15 cellular contexts compared by ENCODE assay signal in genomic region chr19:8456064-8456463, GRCh38. TPM values are rescaled to one million over a fixed set of nuclear protein-coding genes. Genes with fewer than 3 reads are reported as not detected.
DNase-seq lines count a peak whose midpoint lies in the region; ATAC-seq, FAIRE-seq and TF ChIP-seq lines count a peak whose summit lies in the region.
"Had no signal": no experiment of that assay in that cellular context is flagged by ENCODE, and none has a peak within 500 bp of the region (broad histone marks: within the 10 kb centered on the region; RNA-seq: fewer than 3 reads in every experiment).

No MANE protein-coding gene starts in this region.

- POLR2A ChIA-PET in activated CD8-positive, alpha-beta T cell treated with anti-CD3 and anti-CD28 coated beads for 36 hours (lab: Charles Lee) = interaction anchor here (1.0 to 3.5 kb wide), 2 partner anchors 10 to 85 kb away, joined by 3 to 12 read pairs; no protein-coding TSS in a partner anchor
- POLR2A ChIA-PET in activated CD8-positive, alpha-beta T cell treated with anti-CD3 and anti-CD28 coated beads, Interleukin-2, amount 10 ng/mL, durations not matched to agents 7 days and 5 days (lab: Charles Lee) = no interaction called here

- no peak overlapping the region for H3K27ac ChIP-seq in heart left ventricle
- H3K27ac ChIP-seq: right lobe of liver, SJSA1 had no signal

- CTCF ChIA-PET in activated CD8-positive, alpha-beta T cell treated with anti-CD3 and anti-CD28 coated beads for 36 hours (lab: Charles Lee) = interaction anchor here (1.0 to 3.3 kb wide), 3 partner anchors 10 to 43 kb away, joined by 3 to 12 read pairs (median 5); partner anchors contain the start of gene MARCHF2
- CTCF ChIA-PET in activated CD8-positive, alpha-beta T cell treated with anti-CD3 and anti-CD28 coated beads, Interleukin-2, amount 10 ng/mL, durations not matched to agents 7 days and 5 days (lab: Charles Lee) = interaction anchor here (1.0 to 1.1 kb wide), 2 partner anchors 10 to 31 kb away, joined by 3 read pairs; no protein-coding TSS in a partner anchor

- no peak for TF ChIP-seq POLR2A in heart left ventricle (IDR thresholded peaks at IDR 0.05)

- H3K36me3 Mint-ChIP-seq in activated CD8-positive, alpha-beta T cell treated with anti-CD3 and anti-CD28 coated beads for 36 hours (ENCODE audit: low read depth) = peaks cover 60% of the 10 kb centered on the region
- H3K36me3 Mint-ChIP-seq in activated CD8-positive, alpha-beta T cell treated with anti-CD3 and anti-CD28 coated beads, Interleukin-2, amount 10 ng/mL, durations not matched to agents 7 days and 5 days (ENCODE audit: low read depth) = peaks cover 67% of the 10 kb centered on the region
- H3K36me3 Mint-ChIP-seq in activated T-helper 1 cell treated with anti-CD3 and anti-CD28 coated beads, Interleukin-12 subunit alpha, Interleukin-12 subunit beta, Interleukin-2, Interleukin-4 antibody, amounts not matched to agents 30 ng/mL and 10 ng/mL and 1 ng/mL, durations not matched to agents 14 hours and 24 hours and 36 hours (ENCODE audit: low read depth) = peaks cover 44% of the 10 kb centered on the region

- ATAC-seq in activated CD8-positive, alpha-beta T cell treated with anti-CD3 and anti-CD28 coated beads for 36 hours = no peak
- no peak for ATAC-seq in activated CD8-positive, alpha-beta T cell treated with anti-CD3 and anti-CD28 coated beads, Interleukin-2, amount 10 ng/mL, durations not matched to agents 7 days and 5 days
- ATAC-seq in heart left ventricle (peak in 3 of 4 donors; percentile 50 to 62 (median 51)), GM21619 (IDR thresholded peaks at IDR 0.05; ENCODE audit: unreplicated experiment) (no peak)

- 30 to 38% (median 34%) methylated on average over 7 of the region's 7 CpGs for WGBS in heart left ventricle, 4 donors

- H3K27me3 ChIP-seq in heart left ventricle = no peaks in the 10 kb centered on the region
- H3K27me3 ChIP-seq: right lobe of liver, SJSA1 had no signal

- H3K36me3 ChIP-seq in heart left ventricle = peaks cover 0 to 72% (median 36%) of the 10 kb centered on the region in 9 donors

- no peaks in the 10 kb centered on the region for H3K9me3 ChIP-seq in heart left ventricle
- H3K9me3 ChIP-seq: right lobe of liver, SJSA1 had no signal

- no peaks in the 10 kb centered on the region for H3K27me3 Mint-ChIP-seq in activated CD8-positive, alpha-beta T cell treated with anti-CD3 and anti-CD28 coated beads for 36 hours
- H3K27me3 Mint-ChIP-seq in activated CD8-positive, alpha-beta T cell treated with anti-CD3 and anti-CD28 coated beads, Interleukin-2, amount 10 ng/mL, durations not matched to agents 7 days and 5 days (ENCODE audit: low read depth) = no peaks in the 10 kb centered on the region
- no peaks in the 10 kb centered on the region for H3K27me3 Mint-ChIP-seq in activated T-helper 1 cell treated with anti-CD3 and anti-CD28 coated beads, Interleukin-12 subunit alpha, Interleukin-12 subunit beta, Interleukin-2, Interleukin-4 antibody, amounts not matched to agents 30 ng/mL and 10 ng/mL and 1 ng/mL, durations not matched to agents 14 hours and 24 hours and 36 hours (ENCODE audit: insufficient read depth)
- H3K27me3 Mint-ChIP-seq: memory B cell had no signal

- peaks cover 91% of the 10 kb centered on the region for H3K4me1 Mint-ChIP-seq in activated CD8-positive, alpha-beta T cell treated with anti-CD3 and anti-CD28 coated beads for 36 hours (ENCODE audit: low read depth)
- peaks cover 68% of the 10 kb centered on the region for H3K4me1 Mint-ChIP-seq in activated CD8-positive, alpha-beta T cell treated with anti-CD3 and anti-CD28 coated beads, Interleukin-2, amount 10 ng/mL, durations not matched to agents 7 days and 5 days (ENCODE audit: low read depth)
- H3K4me1 Mint-ChIP-seq in activated T-helper 1 cell treated with anti-CD3 and anti-CD28 coated beads, Interleukin-12 subunit alpha, Interleukin-12 subunit beta, Interleukin-2, Interleukin-4 antibody, amounts not matched to agents 30 ng/mL and 10 ng/mL and 1 ng/mL, durations not matched to agents 14 hours and 24 hours and 36 hours (ENCODE audit: low read depth) = peaks cover 81% of the 10 kb centered on the region

- FAIRE-seq in HTR-8/SVneo (lab: Jason Lieb, UNC) = no peak

- H3K4me1 ChIP-seq in heart left ventricle = peaks cover 20 to 100% (median 91%) of the 10 kb centered on the region in 12 donors

- peak overlapping the region; percentile 52 for H3K27ac Mint-ChIP-seq in activated CD8-positive, alpha-beta T cell treated with anti-CD3 and anti-CD28 coated beads for 36 hours
- no peak overlapping the region for H3K27ac Mint-ChIP-seq in activated CD8-positive, alpha-beta T cell treated with anti-CD3 and anti-CD28 coated beads, Interleukin-2, amount 10 ng/mL, durations not matched to agents 7 days and 5 days
- H3K27ac Mint-ChIP-seq in activated T-helper 1 cell treated with anti-CD3 and anti-CD28 coated beads, Interleukin-12 subunit alpha, Interleukin-12 subunit beta, Interleukin-2, Interleukin-4 antibody, amounts not matched to agents 30 ng/mL and 10 ng/mL and 1 ng/mL, durations not matched to agents 14 hours and 24 hours and 36 hours = peak overlapping the region; percentile 53

- intact Hi-C loops in activated CD8-positive, alpha-beta T cell treated with anti-CD3 and anti-CD28 coated beads for 36 hours (cut with micrococcal nuclease) = no loop called here
- intact Hi-C loops in activated T-helper 1 cell treated with anti-CD3 and anti-CD28 coated beads, Interleukin-12 subunit alpha, Interleukin-12 subunit beta, Interleukin-2, Interleukin-4 antibody, amounts not matched to agents 30 ng/mL and 10 ng/mL and 1 ng/mL, durations not matched to agents 14 hours and 24 hours and 36 hours (cut with micrococcal nuclease) = no loop called here
- intact Hi-C loops in heart left ventricle (cut with DNase I) = loop anchor here in 1 of 10 donors (5.0 kb wide), 1 partner anchor 51 kb away; no protein-coding TSS in a partner anchor

- peak; percentile 16 for TF ChIP-seq CTCF in activated CD8-positive, alpha-beta T cell treated with anti-CD3 and anti-CD28 coated beads for 36 hours (IDR thresholded peaks at IDR 0.05)
- TF ChIP-seq CTCF in heart left ventricle (IDR thresholded peaks at IDR 0.05) = peak in 6 of 12 donors; percentile 12 to 43 (median 28)
- TF ChIP-seq CTCF in retinal pigment epithelial cell (conservative IDR thresholded peaks at IDR 0.05; ENCODE audit: low read depth, low read length) = peak; percentile 31

- H3K4me3 Mint-ChIP-seq in activated CD8-positive, alpha-beta T cell treated with anti-CD3 and anti-CD28 coated beads for 36 hours = no peak overlapping the region
- H3K4me3 Mint-ChIP-seq in activated CD8-positive, alpha-beta T cell treated with anti-CD3 and anti-CD28 coated beads, Interleukin-2, amount 10 ng/mL, durations not matched to agents 7 days and 5 days = no peak overlapping the region
- H3K4me3 Mint-ChIP-seq in activated T-helper 1 cell treated with anti-CD3 and anti-CD28 coated beads, Interleukin-12 subunit alpha, Interleukin-12 subunit beta, Interleukin-2, Interleukin-4 antibody, amounts not matched to agents 30 ng/mL and 10 ng/mL and 1 ng/mL, durations not matched to agents 14 hours and 24 hours and 36 hours = no peak overlapping the region
- H3K4me3 Mint-ChIP-seq: memory B cell had no signal

- H3K4me3 ChIP-seq in heart left ventricle (no peak overlapping the region), retinal pigment epithelial cell (ENCODE audit: low read length) (no peak overlapping the region)
- H3K4me3 ChIP-seq: right lobe of liver, SJSA1 had no signal

- no peaks in the 10 kb centered on the region for H3K9me3 Mint-ChIP-seq in activated CD8-positive, alpha-beta T cell treated with anti-CD3 and anti-CD28 coated beads for 36 hours
- H3K9me3 Mint-ChIP-seq in activated CD8-positive, alpha-beta T cell treated with anti-CD3 and anti-CD28 coated beads, Interleukin-2, amount 10 ng/mL, durations not matched to agents 7 days and 5 days (ENCODE audit: insufficient read depth) = no peaks in the 10 kb centered on the region
- H3K9me3 Mint-ChIP-seq in activated T-helper 1 cell treated with anti-CD3 and anti-CD28 coated beads, Interleukin-12 subunit alpha, Interleukin-12 subunit beta, Interleukin-2, Interleukin-4 antibody, amounts not matched to agents 30 ng/mL and 10 ng/mL and 1 ng/mL, durations not matched to agents 14 hours and 24 hours and 36 hours = no peaks in the 10 kb centered on the region
- H3K9me3 Mint-ChIP-seq: memory B cell had no signal

- no peak for DNase-seq in activated CD8-positive, alpha-beta T cell treated with anti-CD3 and anti-CD28 coated beads for 36 hours
- DNase-seq in activated CD8-positive, alpha-beta T cell treated with anti-CD3 and anti-CD28 coated beads, Interleukin-2, amount 10 ng/mL, durations not matched to agents 7 days and 5 days = no peak
- DNase-seq in activated T-helper 1 cell treated with anti-CD3 and anti-CD28 coated beads, Interleukin-12 subunit alpha, Interleukin-12 subunit beta, Interleukin-2, Interleukin-4 antibody, amounts not matched to agents 30 ng/mL and 10 ng/mL and 1 ng/mL, durations not matched to agents 14 hours and 24 hours and 36 hours (ENCODE audit: low spot score) = no peak
- DNase-seq in heart left ventricle (no peak), retinal pigment epithelial cell (ENCODE audit: low read depth) (no peak), HTR-8/SVneo (ENCODE audit: insufficient read length, low spot score) (no peak), globus pallidus (ENCODE audit: low spot score) (no peak)
- DNase-seq: anterior cingulate cortex, HCEC 1CT, NCI-H748 treated with DMSO at 0.1 percent for 48 hours, right lobe of liver had no signal

RNA-seq across cellular contexts. Expression of gene HNRNPM, which starts 11.3 kb away (rescaled TPM):
- total RNA-seq in activated CD8-positive, alpha-beta T cell treated with anti-CD3 and anti-CD28 coated beads for 36 hours = 100 to 1,000 TPM; 242 to 254 TPM
- 100 to 1,000 TPM; 283 to 291 TPM for total RNA-seq in activated CD8-positive, alpha-beta T cell treated with anti-CD3 and anti-CD28 coated beads, Interleukin-2, amount 10 ng/mL, durations not matched to agents 7 days and 5 days
- 323 and 331 TPM in 2 replicates for total RNA-seq in activated T-helper 1 cell treated with anti-CD3 and anti-CD28 coated beads, Interleukin-12 subunit alpha, Interleukin-12 subunit beta, Interleukin-2, Interleukin-4 antibody, amounts not matched to agents 30 ng/mL and 10 ng/mL and 1 ng/mL, durations not matched to agents 14 hours and 24 hours and 36 hours
- 100 to 1,000 TPM in 3 of 9 donors, 10 to 100 TPM in 6; 46.7 to 111 (median 95.3) TPM for total RNA-seq in heart left ventricle
- polyA plus RNA-seq in heart left ventricle = 100 to 1,000 TPM in 1 of 2 donors, 10 to 100 TPM in 1; 43.4 to 183 TPM

RNA-seq across cellular contexts. Expression of gene MARCHF2, which starts 43.0 kb away (rescaled TPM):
- 1 to 10 TPM; 8.0 to 8.6 TPM for total RNA-seq in activated CD8-positive, alpha-beta T cell treated with anti-CD3 and anti-CD28 coated beads for 36 hours
- total RNA-seq in activated CD8-positive, alpha-beta T cell treated with anti-CD3 and anti-CD28 coated beads, Interleukin-2, amount 10 ng/mL, durations not matched to agents 7 days and 5 days = 10 to 100 TPM; 26.8 to 28.1 TPM
- 8.1 and 9.6 TPM in 2 replicates for total RNA-seq in activated T-helper 1 cell treated with anti-CD3 and anti-CD28 coated beads, Interleukin-12 subunit alpha, Interleukin-12 subunit beta, Interleukin-2, Interleukin-4 antibody, amounts not matched to agents 30 ng/mL and 10 ng/mL and 1 ng/mL, durations not matched to agents 14 hours and 24 hours and 36 hours
- total RNA-seq in heart left ventricle = 100 to 1,000 TPM in 4 of 9 donors, 10 to 100 TPM in 5; 67.2 to 308 (median 93.7) TPM
- 10 to 100 TPM; 50.7 to 70.3 TPM for polyA plus RNA-seq in heart left ventricle

RNA-seq across cellular contexts. Expression of gene PRAM1, which starts 46.4 kb away (rescaled TPM):
- total RNA-seq in activated CD8-positive, alpha-beta T cell treated with anti-CD3 and anti-CD28 coated beads for 36 hours = 1 to 10 TPM in 1 of 2 experiments, under 1 TPM in 1; 0.74 to 1.1 TPM
- 1 to 10 TPM; 2.3 to 2.7 TPM for total RNA-seq in activated CD8-positive, alpha-beta T cell treated with anti-CD3 and anti-CD28 coated beads, Interleukin-2, amount 10 ng/mL, durations not matched to agents 7 days and 5 days
- total RNA-seq in activated T-helper 1 cell treated with anti-CD3 and anti-CD28 coated beads, Interleukin-12 subunit alpha, Interleukin-12 subunit beta, Interleukin-2, Interleukin-4 antibody, amounts not matched to agents 30 ng/mL and 10 ng/mL and 1 ng/mL, durations not matched to agents 14 hours and 24 hours and 36 hours = 0.10 and 0.44 TPM in 2 replicates
- 1 to 10 TPM in 2 of 9 donors, under 1 TPM in 6, not detected in 1; 0.23 to 9.9 (median 0.53) TPM for total RNA-seq in heart left ventricle
- polyA plus RNA-seq in heart left ventricle = under 1 TPM; 0.53 to 0.72 TPM
- total RNA-seq: SJSA1 had no signal
- polyA plus RNA-seq: AG04450 had no signal

RNA-seq across cellular contexts. Expression of gene ZNF414, which starts 57.9 kb away (rescaled TPM):
- 10 to 100 TPM; 21.6 to 24.0 TPM for total RNA-seq in activated CD8-positive, alpha-beta T cell treated with anti-CD3 and anti-CD28 coated beads for 36 hours
- total RNA-seq in activated CD8-positive, alpha-beta T cell treated with anti-CD3 and anti-CD28 coated beads, Interleukin-2, amount 10 ng/mL, durations not matched to agents 7 days and 5 days = 10 to 100 TPM; 28.7 to 36.2 TPM
- total RNA-seq in activated T-helper 1 cell treated with anti-CD3 and anti-CD28 coated beads, Interleukin-12 subunit alpha, Interleukin-12 subunit beta, Interleukin-2, Interleukin-4 antibody, amounts not matched to agents 30 ng/mL and 10 ng/mL and 1 ng/mL, durations not matched to agents 14 hours and 24 hours and 36 hours = 22.1 and 23.6 TPM in 2 replicates
- total RNA-seq in heart left ventricle = 10 to 100 TPM in 7 of 9 donors, 1 to 10 TPM in 2; 5.6 to 17.2 (median 13.7) TPM
- polyA plus RNA-seq in heart left ventricle = 10 to 100 TPM; 20.1 to 26.6 TPM

Comparison
In these comparisons a context has a peak if more than half of its experiments do, and no peak if none do; other contexts are left out.
1. ATAC-seq: peak in heart left ventricle (3 of 4); none in activated CD8-positive, alpha-beta T cell treated with anti-CD3 and anti-CD28 coated beads for 36 hours (single experiment), activated CD8-positive, alpha-beta T cell treated with anti-CD3 and anti-CD28 coated beads, Interleukin-2, amount 10 ng/mL, durations not matched to agents 7 days and 5 days (single experiment) and GM21619 (single experiment).